ENCODE assay signal across 19 cellular contexts in genomic region chr9:101650096-101650495, GRCh38. TPM values are rescaled to one million over a fixed set of nuclear protein-coding genes. Genes with fewer than 3 reads are reported as not detected.
DNase-seq lines count a peak whose midpoint lies in the region; ATAC-seq and TF ChIP-seq lines count a peak whose summit lies in the region.
"Had no signal": no experiment of that assay in that cellular context is flagged by ENCODE, and none has a peak within 500 bp of the region (broad histone marks: within the 10 kb centered on the region; RNA-seq: fewer than 3 reads in every experiment).

No MANE protein-coding gene starts in this region.

- peak overlapping the region; percentile 23; the same call in 1 of the 2 replicates for H2AFZ ChIP-seq in KMS-11 (ENCODE audit: low read depth)
- H2AFZ ChIP-seq: parathyroid adenoma had no signal

- DNase-seq in natural killer cell treated with Interleukin-12 subunit alpha and Interleukin-12 subunit beta and Interleukin-15 and Interleukin-18, amount 100 ng/mL, for 72 hours (ENCODE audit: low spot score) = no peak
- DNase-seq in retina (no peak), glutamatergic neuron (no peak), NCI-H82 treated with DMSO at 0.1 percent for 48 hours (lab: John Stamatoyannopoulos, UW; ENCODE audit: unreplicated experiment) (no peak)
- DNase-seq: activated B cell treated with CpG ODN at 0.5 μM for 24 hours; activated naive CD4-positive, alpha-beta T cell treated with anti-CD3 and anti-CD28 coated beads, Interleukin-2, amount 50 U/mL, for 16 hours; activated T-cell treated with anti-CD3 and anti-CD28 coated beads for 4 hours; brain microvascular endothelial cell; Calu3; H7; hippocampal formation; NCI-H1417; NCI-H524 treated with DMSO at 0.1 percent for 48 hours had no signal

- H3K27ac Mint-ChIP-seq in natural killer cell treated with Interleukin-12 subunit alpha and Interleukin-12 subunit beta and Interleukin-15 and Interleukin-18, amount 100 ng/mL, for 72 hours = no peak overlapping the region
- no peak overlapping the region for H3K27ac Mint-ChIP-seq in glutamatergic neuron (ENCODE audit: unreplicated experiment)
- H3K27ac Mint-ChIP-seq: activated B cell treated with CpG ODN at 0.5 μM for 24 hours had no signal

- no peak overlapping the region for H3K9ac ChIP-seq in KMS-11
- H3K9ac ChIP-seq: parathyroid adenoma had no signal

- peaks cover 0 to 7% of the 10 kb centered on the region in 2 donors for H3K27me3 Mint-ChIP-seq in natural killer cell treated with Interleukin-12 subunit alpha and Interleukin-12 subunit beta and Interleukin-15 and Interleukin-18, amount 100 ng/mL, for 72 hours
- peaks cover 3% of the 10 kb centered on the region for H3K27me3 Mint-ChIP-seq in glutamatergic neuron (ENCODE audit: unreplicated experiment)
- H3K27me3 Mint-ChIP-seq: activated B cell treated with CpG ODN at 0.5 μM for 24 hours had no signal

- no peaks in the 10 kb centered on the region for H3K79me2 ChIP-seq in KMS-11 (ENCODE audit: insufficient read depth, low read depth)
- H3K79me2 ChIP-seq: parathyroid adenoma had no signal

- H4K20me1 ChIP-seq in KMS-11 (ENCODE audit: insufficient read depth) = no peaks in the 10 kb centered on the region

- peaks cover 13% of the 10 kb centered on the region for H3K9me3 Mint-ChIP-seq in natural killer cell treated with Interleukin-12 subunit alpha and Interleukin-12 subunit beta and Interleukin-15 and Interleukin-18, amount 100 ng/mL, for 72 hours
- no peaks in the 10 kb centered on the region for H3K9me3 Mint-ChIP-seq in glutamatergic neuron (ENCODE audit: unreplicated experiment)

- H3K4me2 ChIP-seq in KMS-11 = no peak overlapping the region

- H3K4me3 ChIP-seq in KMS-11 (IDR thresholded peaks at IDR 0.05; ENCODE audit: insufficient read depth, low read depth, low read length) = no peak overlapping the region

- H3K36me3 Mint-ChIP-seq in natural killer cell treated with Interleukin-12 subunit alpha and Interleukin-12 subunit beta and Interleukin-15 and Interleukin-18, amount 100 ng/mL, for 72 hours = no peaks in the 10 kb centered on the region
- H3K36me3 Mint-ChIP-seq in glutamatergic neuron (ENCODE audit: unreplicated experiment) = no peaks in the 10 kb centered on the region

- H3K4me1 Mint-ChIP-seq in natural killer cell treated with Interleukin-12 subunit alpha and Interleukin-12 subunit beta and Interleukin-15 and Interleukin-18, amount 100 ng/mL, for 72 hours (ENCODE audit: low read depth in 2 of 2) = no peaks in the 10 kb centered on the region
- H3K4me1 Mint-ChIP-seq in glutamatergic neuron (ENCODE audit: low read depth, unreplicated experiment) = no peaks in the 10 kb centered on the region
- H3K4me1 Mint-ChIP-seq: activated B cell treated with CpG ODN at 0.5 μM for 24 hours had no signal

- H3K27me3 ChIP-seq in KMS-11 (ENCODE audit: insufficient read depth, low read depth) = no peaks in the 10 kb centered on the region
- H3K27me3 ChIP-seq: brain microvascular endothelial cell had no signal

- no peak overlapping the region for H3K4me3 Mint-ChIP-seq in natural killer cell treated with Interleukin-12 subunit alpha and Interleukin-12 subunit beta and Interleukin-15 and Interleukin-18, amount 100 ng/mL, for 72 hours
- no peak overlapping the region for H3K4me3 Mint-ChIP-seq in glutamatergic neuron (ENCODE audit: unreplicated experiment)
- H3K4me3 Mint-ChIP-seq: activated B cell treated with CpG ODN at 0.5 μM for 24 hours had no signal

- H3K36me3 ChIP-seq in KMS-11 (ENCODE audit: insufficient read depth) = no peaks in the 10 kb centered on the region
- H3K36me3 ChIP-seq: brain microvascular endothelial cell had no signal

- ATAC-seq in GM18502 (IDR thresholded peaks at IDR 0.05; ENCODE audit: poor library complexity, unreplicated experiment) (peak; percentile 91), GM19455 (IDR thresholded peaks at IDR 0.05; ENCODE audit: unreplicated experiment) (peak; percentile 73), HG02852 (IDR thresholded peaks at IDR 0.05; ENCODE audit: unreplicated experiment) (peak; percentile 78)
- ATAC-seq in natural killer cell treated with Interleukin-12 subunit alpha and Interleukin-12 subunit beta and Interleukin-15 and Interleukin-18, amount 100 ng/mL, for 72 hours = no peak

- H3K4me1 ChIP-seq in KMS-11 (ENCODE audit: low read depth, poor library complexity, severe bottlenecking) = peaks cover 5% of the 10 kb centered on the region
- H3K4me1 ChIP-seq: parathyroid adenoma had no signal

- H3K27ac ChIP-seq in KMS-11 = no peak overlapping the region
- H3K27ac ChIP-seq: brain microvascular endothelial cell, parathyroid adenoma had no signal

- TF ChIP-seq CTCF in KMS-11 (conservative IDR thresholded peaks at IDR 0.05; ENCODE audit: low read depth, low read length) = no peak
- TF ChIP-seq CTCF in glutamatergic neuron (IDR thresholded peaks at IDR 0.05; ENCODE audit: partially characterized antibody, unreplicated experiment) = no peak

RNA-seq across cellular contexts. Expression of gene PPP3R2, which starts 55.3 kb away (rescaled TPM):
- not detected for total RNA-seq in natural killer cell treated with Interleukin-12 subunit alpha and Interleukin-12 subunit beta and Interleukin-15 and Interleukin-18, amount 100 ng/mL, for 72 hours
- not detected for total RNA-seq in glutamatergic neuron (ENCODE audit: unreplicated experiment)
- total RNA-seq: activated B cell treated with CpG ODN at 0.5 μM for 24 hours, Calu3, fibroblast of lung, H7 had no signal

Comparison
In these comparisons a context has a peak if more than half of its experiments do, and no peak if none do; other contexts are left out.
1. ATAC-seq: peak in GM18502 (single experiment), GM19455 (single experiment) and HG02852 (single experiment); none in natural killer cell treated with Interleukin-12 subunit alpha and Interleukin-12 subunit beta and Interleukin-15 and Interleukin-18, amount 100 ng/mL, for 72 hours (0 of 2).